Comparison of ENCODE assay signal across 2 cellular contexts in genomic region chr1:59276317-59276914, GRCh38.
TF ChIP-seq lines count a peak whose summit lies in the region.

No MANE protein-coding gene starts in this region.

TF ChIP-seq in HepG2, 621 proteins besides CTCF, POLR2A, EP300 and RAD21 (continues in another document):
- no peak for TF ChIP-seq ATF1 (CRISPR knock-in tag; IDR thresholded peaks at IDR 0.05)
- TF ChIP-seq DDIT3 (CRISPR knock-in tag; IDR thresholded peaks at IDR 0.05) = no peak
- TF ChIP-seq ATF6 (CRISPR knock-in tag; conservative IDR thresholded peaks at IDR 0.05) = no peak
- TF ChIP-seq GATAD1 (CRISPR knock-in tag; IDR thresholded peaks at IDR 0.05) = no peak
- TF ChIP-seq ZBTB3 (CRISPR knock-in tag; IDR thresholded peaks at IDR 0.05; ENCODE audit: borderline replicate concordance, low read depth) = no peak
- no peak for TF ChIP-seq RFXANK (CRISPR knock-in tag; IDR thresholded peaks at IDR 0.05)
- no peak for TF ChIP-seq AKNA (CRISPR knock-in tag; IDR thresholded peaks at IDR 0.05; ENCODE audit: borderline replicate concordance)
- no peak for TF ChIP-seq NKX3-1 (CRISPR knock-in tag; IDR thresholded peaks at IDR 0.05)
- TF ChIP-seq ZNF280B (CRISPR knock-in tag; IDR thresholded peaks at IDR 0.05; ENCODE audit: borderline replicate concordance) = no peak
- TF ChIP-seq ZSCAN20 (CRISPR knock-in tag; IDR thresholded peaks at IDR 0.05; ENCODE audit: borderline replicate concordance) = no peak
- no peak for TF ChIP-seq U2AF1 (optimal IDR thresholded peaks at IDR 0.05; ENCODE audit: low read depth, low read length)
- TF ChIP-seq HDAC2 (CRISPR knock-in tag; IDR thresholded peaks at IDR 0.05) = no peak

TF ChIP-seq in endothelial cell of umbilical vein, 7 proteins besides CTCF, POLR2A, EP300 and RAD21:
- TF ChIP-seq MYC (IDR thresholded peaks at IDR 0.05; ENCODE audit: low read depth, low read length) (no peak), MAX (IDR thresholded peaks at IDR 0.05; ENCODE audit: insufficient read depth, insufficient read length) (no peak), GATA2 (IDR thresholded peaks at IDR 0.05; ENCODE audit: insufficient read depth, insufficient read length, low read depth, low read length) (peak; percentile 67), JUN (IDR thresholded peaks at IDR 0.05; ENCODE audit: borderline replicate concordance, insufficient read depth, insufficient read length, low read depth) (peak; percentile 55), FOS (IDR thresholded peaks at IDR 0.05; ENCODE audit: borderline replicate concordance, insufficient read depth, low read length) (peak; percentile 70), EZH2 (IDR thresholded peaks at IDR 0.05; ENCODE audit: borderline replicate concordance, low read depth, low read length, severe bottlenecking) (no peak), POLR2AphosphoS5 (IDR thresholded peaks at IDR 0.05; ENCODE audit: insufficient read depth, low read depth, low read length) (peak; percentile 65)
